Comparison of ENCODE assay signal across 1 cellular context in genomic region chr3:179260949-179261765, GRCh38.
TF ChIP-seq lines count a peak whose summit lies in the region.

No MANE protein-coding gene starts in this region.

TF ChIP-seq in A549, 52 proteins besides CTCF, POLR2A, EP300 and RAD21 (continued from another document):
- TF ChIP-seq E2F6 (IDR thresholded peaks at IDR 0.05; ENCODE audit: borderline replicate concordance, low read depth) (peak; percentile 28; the same call in 1 of the 2 replicates), JUNB (IDR thresholded peaks at IDR 0.05) (no peak), KDM1A (IDR thresholded peaks at IDR 0.05; ENCODE audit: low read depth) (no peak), CEBPB (IDR thresholded peaks at IDR 0.05) (no peak), BHLHE40 (IDR thresholded peaks at IDR 0.05; ENCODE audit: low read depth, low read length) (no peak), JUN (IDR thresholded peaks at IDR 0.05) (peak in 1 of 2 experiments; percentile 53; a peak in 2 of 5 replicates), PHF8 (IDR thresholded peaks at IDR 0.05; ENCODE audit: borderline replicate concordance, low read depth) (peak; percentile 69; the same call in 1 of the 2 replicates), HDAC2 (IDR thresholded peaks at IDR 0.05) (no peak), CHD4 (IDR thresholded peaks at IDR 0.05; ENCODE audit: borderline replicate concordance) (no peak), MYC (IDR thresholded peaks at IDR 0.05; ENCODE audit: borderline replicate concordance, low read length) (no peak), MAFK (IDR thresholded peaks at IDR 0.05; ENCODE audit: partially characterized antibody) (no peak)
